Comparison of ENCODE assay signal across 8 cellular contexts in the genomic region with DNA sequence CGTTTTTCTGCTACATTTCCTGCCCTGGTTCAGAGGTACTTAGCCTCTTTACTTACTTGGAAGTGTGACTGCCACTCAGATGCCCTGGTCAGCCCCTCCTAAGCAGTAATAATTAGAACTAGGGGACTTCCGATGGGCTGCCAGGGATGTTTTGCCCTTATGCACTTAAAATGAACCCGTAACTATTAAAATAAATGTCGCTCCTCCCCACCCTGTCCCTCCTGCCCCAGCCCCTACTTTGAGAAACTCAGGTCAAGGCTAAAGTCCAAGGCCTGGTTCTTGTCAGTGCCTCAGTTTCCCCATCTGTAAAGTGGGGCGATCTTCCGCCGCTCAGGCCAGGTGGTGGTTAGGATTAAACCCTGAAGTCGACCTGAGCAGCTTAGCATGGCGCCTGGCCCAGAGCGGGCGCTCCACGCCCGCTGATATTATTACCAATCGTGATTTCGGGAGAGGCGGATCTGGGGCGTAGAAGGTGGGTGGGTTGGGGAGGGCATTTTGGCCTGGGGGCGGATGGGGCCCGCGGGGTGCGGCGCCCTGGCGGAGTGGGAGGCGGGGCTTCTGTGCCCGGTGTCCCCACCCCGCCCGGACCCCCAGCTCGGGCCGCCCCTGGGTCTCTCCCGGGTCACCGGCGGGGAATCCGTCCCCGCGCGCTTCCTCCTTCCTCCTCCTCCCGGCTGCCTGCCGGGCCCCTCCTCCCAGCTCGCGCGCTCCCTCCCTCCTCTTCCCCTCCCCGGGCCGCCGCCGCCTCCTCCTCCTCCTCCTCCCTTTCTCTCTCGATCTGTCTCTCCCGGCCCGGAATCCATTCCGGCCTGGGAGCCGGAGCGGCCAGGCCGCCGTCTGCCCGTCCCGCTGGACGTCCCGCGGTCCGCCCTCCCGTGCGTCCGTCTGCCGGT. TPM values are rescaled to one million over a fixed set of nuclear protein-coding genes. Genes with fewer than 3 reads are reported as not detected.
DNase-seq lines count a peak whose midpoint lies in the region; ATAC-seq and TF ChIP-seq lines count a peak whose summit lies in the region.

A gene (plus strand): TSS at position 802 of the 893 bp plus-strand sequence. CDS start 38,014 bp downstream, outside the sequence.

- no peaks in the 10 kb centered on the region for H3K27me3 ChIP-seq in brain microvascular endothelial cell (replicated peaks)
- H3K27me3 ChIP-seq in iPS-18a (ENCODE audit: control insufficient read depth, insufficient read depth, low read length): no peaks in the 10 kb centered on the region
- H3K27me3 ChIP-seq in sigmoid colon: no peaks in the 10 kb centered on the region

- H3K27ac ChIP-seq in brain microvascular endothelial cell (no peak within 1 kb of the TSS), iPS-18a (ENCODE audit: low read length) (no peak within 1 kb of the TSS), sigmoid colon (peak within 1 kb of the TSS; percentile 89 to 99 (median 93))

- H3K27ac Mint-ChIP-seq in T-helper 2 cell treated with Interferon-gamma antibody and Interleukin-4, amounts not matched to agents 5 μg/mL and 100 μg/mL, for 36 hours: no peak within 1 kb of the TSS

- H3K4me1 ChIP-seq in iPS-18a (ENCODE audit: control insufficient read depth, low read depth, low read length): no peaks in the 10 kb centered on the region
- H3K4me1 ChIP-seq in sigmoid colon: peaks cover 0 to 52% (median 46%) of the 10 kb centered on the region in 4 donors

- no peak for TF ChIP-seq EP300 in sigmoid colon (IDR thresholded peaks at IDR 0.05)

- peak within 1 kb of the TSS; percentile 75 for H3K4me3 Mint-ChIP-seq in T-helper 2 cell treated with Interferon-gamma antibody and Interleukin-4, amounts not matched to agents 5 μg/mL and 100 μg/mL, for 36 hours

- H3K9ac ChIP-seq in iPS-18a (ENCODE audit: low read length): peak within 1 kb of the TSS; percentile 24

- TF ChIP-seq POLR2A in GM18505 (IDR thresholded peaks at IDR 0.05; ENCODE audit: borderline replicate concordance, extremely low read depth, insufficient read depth, insufficient read length): peak; percentile 55
- peak; percentile 59 to 61 for TF ChIP-seq POLR2A in sigmoid colon (IDR thresholded peaks at IDR 0.05)

- H3K36me3 Mint-ChIP-seq in T-helper 2 cell treated with Interferon-gamma antibody and Interleukin-4, amounts not matched to agents 5 μg/mL and 100 μg/mL, for 36 hours (ENCODE audit: low read depth): no peaks in the 10 kb centered on the region

- no peaks in the 10 kb centered on the region for H3K9me3 Mint-ChIP-seq in T-helper 2 cell treated with Interferon-gamma antibody and Interleukin-4, amounts not matched to agents 5 μg/mL and 100 μg/mL, for 36 hours

- 1 to 4% methylated on average over 63 of the region's 63 CpGs for WGBS in sigmoid colon, 2 donors

- ATAC-seq in GM18505 (IDR thresholded peaks at IDR 0.05; ENCODE audit: unreplicated experiment): no peak
- no peak for ATAC-seq in GM19324 (IDR thresholded peaks at IDR 0.05; ENCODE audit: low FRiP score, unreplicated experiment)
- ATAC-seq in GM18519 (IDR thresholded peaks at IDR 0.05; ENCODE audit: low FRiP score, unreplicated experiment): no peak

- DNase-seq in M059J (ENCODE audit: low read depth) (peak; percentile 78), brain microvascular endothelial cell (peak; percentile 49), sigmoid colon (peak; percentile 95)
- peak; percentile 21 for DNase-seq in T-helper 2 cell treated with Interferon-gamma antibody and Interleukin-4, amounts not matched to agents 5 μg/mL and 100 μg/mL, for 36 hours (ENCODE audit: low spot score)

- H3K9me3 ChIP-seq in iPS-18a (ENCODE audit: control insufficient read depth, low read depth, low read length): no peaks in the 10 kb centered on the region
- H3K9me3 ChIP-seq in sigmoid colon: no peaks in the 10 kb centered on the region

- H3K4me1 Mint-ChIP-seq in T-helper 2 cell treated with Interferon-gamma antibody and Interleukin-4, amounts not matched to agents 5 μg/mL and 100 μg/mL, for 36 hours (ENCODE audit: low read depth): peaks cover 4% of the 10 kb centered on the region

- intact Hi-C loops in sigmoid colon (cut with DNase I): loop anchor here (2.0 kb wide), 2 partner anchors 33 to 57 kb away; a partner anchor contains a TSS

- H3K4me3 ChIP-seq in brain microvascular endothelial cell (ENCODE audit: low read depth, low read length) (peak within 1 kb of the TSS; percentile 57), iPS-18a (ENCODE audit: low read length) (peak within 1 kb of the TSS; percentile 56), sigmoid colon (peak within 1 kb of the TSS; percentile 60 to 95 (median 83))

- H3K36me3 ChIP-seq in brain microvascular endothelial cell (replicated peaks) (no peaks in the 10 kb centered on the region), iPS-18a (ENCODE audit: control insufficient read depth, low read depth, low read length) (no peaks in the 10 kb centered on the region), sigmoid colon (no peaks in the 10 kb centered on the region)

- peaks cover 3% of the 10 kb centered on the region for H3K27me3 Mint-ChIP-seq in T-helper 2 cell treated with Interferon-gamma antibody and Interleukin-4, amounts not matched to agents 5 μg/mL and 100 μg/mL, for 36 hours (ENCODE audit: low read depth)

- in situ Hi-C loops in brain microvascular endothelial cell (cut with HindIII; ENCODE audit: low pct_ligation_motif_present, low sequenced_read_pairs): no loop called here

- TF ChIP-seq CTCF in brain microvascular endothelial cell (IDR thresholded peaks at IDR 0.05; ENCODE audit: low read depth, low read length, missing control alignments) (no peak), sigmoid colon (IDR thresholded peaks at IDR 0.05) (no peak)

RNA-seq across cellular contexts. Expression of the gene that starts here (rescaled TPM):
- 16.5 and 24.3 TPM in 2 replicates for total RNA-seq in M059J (2014; rRNA removed; shearing (Covaris generic))
- total RNA-seq in sigmoid colon: 10 to 100 TPM; 28.1 to 52.3 (median 40.0) TPM
- 10 to 100 TPM; 64.3 to 91.8 (median 79.1) TPM for polyA plus RNA-seq in sigmoid colon

Comparison
In these comparisons a context has a peak if more than half of its experiments do, and no peak if none do; other contexts are left out.
1. DNase-seq: peak in every context shown above with its lines; median percentile 95 in sigmoid colon; 78 in M059J; 49 in brain microvascular endothelial cell; 21 in T-helper 2 cell treated with Interferon-gamma antibody and Interleukin-4, amounts not matched to agents 5 μg/mL and 100 μg/mL, for 36 hours.
2. H3K27ac ChIP-seq: peak in sigmoid colon (4 of 4); none in brain microvascular endothelial cell (single experiment) and iPS-18a (single experiment).
3. Peak in every context shown above with its lines, with median percentiles within 50 percentile points of each other: H3K4me3 ChIP-seq.